Comparison of ENCODE assay signal across 1 cellular context in the genomic region with DNA sequence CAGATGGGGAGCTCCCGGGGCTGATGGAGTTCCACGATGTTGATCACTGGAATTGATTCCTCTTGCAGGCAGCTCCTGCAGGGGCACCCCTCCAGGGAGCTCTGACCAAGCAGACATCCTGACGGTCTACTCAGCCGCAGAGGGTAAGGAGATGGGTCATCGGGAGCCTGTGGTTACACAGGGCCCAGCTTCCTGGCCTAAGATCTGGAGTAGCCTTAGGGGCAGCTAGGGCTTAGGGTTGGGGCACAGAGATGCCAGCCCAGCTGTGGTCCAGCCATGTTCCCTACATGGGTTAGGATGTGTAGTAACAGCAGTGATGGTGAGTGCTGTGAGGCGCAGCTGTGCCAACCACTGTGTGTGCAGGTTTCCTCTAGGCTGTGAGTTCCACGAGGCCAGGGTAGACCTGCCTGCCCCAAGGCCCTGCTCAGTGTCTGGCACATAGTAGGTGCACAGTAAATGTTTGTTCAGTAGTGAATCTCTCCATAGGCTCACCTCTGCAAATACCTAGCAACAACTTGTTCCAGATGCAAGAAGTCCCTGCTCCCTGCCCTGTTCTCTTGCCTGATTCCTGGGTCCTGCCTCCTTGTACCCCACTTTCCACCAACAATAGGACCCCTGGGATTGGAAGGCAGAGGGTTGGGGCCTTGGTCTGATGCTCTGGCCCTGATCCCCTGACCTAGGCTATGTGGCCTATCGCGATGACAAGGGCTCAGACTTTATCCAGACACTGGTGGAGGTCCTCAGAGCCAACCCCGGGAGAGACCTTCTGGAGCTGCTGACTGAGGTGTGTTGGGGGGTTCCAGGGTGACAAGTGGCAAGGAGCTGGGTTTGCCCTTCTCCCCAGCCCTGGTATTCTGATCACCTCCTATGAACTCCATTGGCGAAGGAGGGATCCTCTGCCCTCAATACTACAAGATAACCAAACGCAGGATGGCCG.
TF ChIP-seq lines count a peak whose summit lies in the region.

No MANE protein-coding gene starts in this region.

TF ChIP-seq in WTC11, 78 proteins besides CTCF, POLR2A, EP300 and RAD21 (continued from another document):
- TF ChIP-seq, protein P1, sequence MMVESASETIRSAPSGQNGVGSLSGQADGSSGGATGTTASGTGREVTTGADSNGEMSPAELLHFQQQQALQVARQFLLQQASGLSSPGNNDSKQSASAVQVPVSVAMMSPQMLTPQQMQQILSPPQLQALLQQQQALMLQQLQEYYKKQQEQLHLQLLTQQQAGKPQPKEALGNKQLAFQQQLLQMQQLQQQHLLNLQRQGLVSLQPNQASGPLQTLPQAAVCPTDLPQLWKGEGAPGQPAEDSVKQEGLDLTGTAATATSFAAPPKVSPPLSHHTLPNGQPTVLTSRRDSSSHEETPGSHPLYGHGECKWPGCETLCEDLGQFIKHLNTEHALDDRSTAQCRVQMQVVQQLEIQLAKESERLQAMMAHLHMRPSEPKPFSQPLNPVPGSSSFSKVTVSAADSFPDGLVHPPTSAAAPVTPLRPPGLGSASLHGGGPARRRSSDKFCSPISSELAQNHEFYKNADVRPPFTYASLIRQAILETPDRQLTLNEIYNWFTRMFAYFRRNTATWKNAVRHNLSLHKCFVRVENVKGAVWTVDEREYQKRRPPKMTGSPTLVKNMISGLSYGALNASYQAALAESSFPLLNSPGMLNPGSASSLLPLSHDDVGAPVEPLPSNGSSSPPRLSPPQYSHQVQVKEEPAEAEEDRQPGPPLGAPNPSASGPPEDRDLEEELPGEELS (CRISPR knock-in tag; IDR thresholded peaks at IDR 0.05) = no peak
- TF ChIP-seq GABPB1 (CRISPR knock-in tag; IDR thresholded peaks at IDR 0.05) (no peak), SMAD4 (CRISPR knock-in tag; IDR thresholded peaks at IDR 0.05) (no peak), ETV6 (CRISPR knock-in tag; IDR thresholded peaks at IDR 0.05) (no peak), FOXJ3 (CRISPR knock-in tag; IDR thresholded peaks at IDR 0.05; ENCODE audit: borderline replicate concordance) (no peak)
- TF ChIP-seq, protein P2, sequence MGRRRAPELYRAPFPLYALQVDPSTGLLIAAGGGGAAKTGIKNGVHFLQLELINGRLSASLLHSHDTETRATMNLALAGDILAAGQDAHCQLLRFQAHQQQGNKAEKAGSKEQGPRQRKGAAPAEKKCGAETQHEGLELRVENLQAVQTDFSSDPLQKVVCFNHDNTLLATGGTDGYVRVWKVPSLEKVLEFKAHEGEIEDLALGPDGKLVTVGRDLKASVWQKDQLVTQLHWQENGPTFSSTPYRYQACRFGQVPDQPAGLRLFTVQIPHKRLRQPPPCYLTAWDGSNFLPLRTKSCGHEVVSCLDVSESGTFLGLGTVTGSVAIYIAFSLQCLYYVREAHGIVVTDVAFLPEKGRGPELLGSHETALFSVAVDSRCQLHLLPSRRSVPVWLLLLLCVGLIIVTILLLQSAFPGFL (CRISPR knock-in tag; IDR thresholded peaks at IDR 0.05; ENCODE audit: borderline replicate concordance) = no peak
